19 cellular contexts compared by ENCODE assay signal in the genomic region with DNA sequence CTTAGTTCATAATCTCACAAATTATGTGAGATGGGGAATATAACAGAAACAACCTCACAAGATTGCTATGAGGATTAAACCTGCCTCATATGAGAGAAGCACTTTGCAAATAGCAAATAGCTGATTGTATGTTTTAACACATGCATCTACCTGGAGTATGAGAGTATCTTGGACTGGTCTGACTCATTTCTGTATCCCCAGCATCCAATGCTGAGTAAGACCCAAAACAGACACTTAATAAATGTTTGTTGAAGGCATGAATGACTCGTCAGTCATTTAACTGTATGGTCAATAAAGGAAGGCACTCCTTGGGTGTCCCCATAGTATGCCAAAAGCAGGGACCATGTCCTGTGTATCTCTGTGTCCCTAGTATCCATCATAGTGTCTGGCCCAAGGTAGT.
DNase-seq lines count a peak whose midpoint lies in the region; ATAC-seq, FAIRE-seq and TF ChIP-seq lines count a peak whose summit lies in the region.
"Had no signal": no experiment of that assay in that cellular context is flagged by ENCODE, and none has a peak within 500 bp of the region (broad histone marks: within the 10 kb centered on the region; RNA-seq: fewer than 3 reads in every experiment).

No MANE protein-coding gene starts in this region.

- H3K27me3 ChIP-seq in astrocyte (ENCODE audit: insufficient read depth, low read length): no peaks in the 10 kb centered on the region

- H3K27me3 Mint-ChIP-seq in astrocyte (ENCODE audit: low read depth, unreplicated experiment): no peaks in the 10 kb centered on the region
- H3K27me3 Mint-ChIP-seq: CD4-positive, CD25-positive, alpha-beta regulatory T cell had no signal

- no peak overlapping the region for H3K4me3 Mint-ChIP-seq in astrocyte (ENCODE audit: unreplicated experiment)
- H3K4me3 Mint-ChIP-seq: CD4-positive, CD25-positive, alpha-beta regulatory T cell; H9 had no signal

- no peak overlapping the region for H2AFZ ChIP-seq in astrocyte (ENCODE audit: low read depth, low read length)
- H2AFZ ChIP-seq: PC-9 had no signal

- TF ChIP-seq CTCF in astrocyte (IDR thresholded peaks at IDR 0.05; ENCODE audit: insufficient read depth, low read depth, low read length) (no peak), GM13976 (IDR thresholded peaks at IDR 0.05; ENCODE audit: borderline replicate concordance, control extremely low read depth, extremely low read depth, insufficient read depth, missing control alignments) (no peak)

- no peaks in the 10 kb centered on the region for H3K4me1 ChIP-seq in astrocyte (ENCODE audit: insufficient read depth, low read length)

- in situ Hi-C loops in GM13976 (cut with MboI; ENCODE audit: low sequenced_read_pairs, unreplicated experiment): no loop called here

- no peaks in the 10 kb centered on the region for H3K9me3 ChIP-seq in astrocyte (ENCODE audit: insufficient read depth, low read depth, low read length)

- no peaks in the 10 kb centered on the region for H3K79me2 ChIP-seq in astrocyte (ENCODE audit: insufficient read depth, low read length)

- H3K4me3 ChIP-seq in astrocyte (ENCODE audit: insufficient read depth, low read depth, low read length): no peak overlapping the region
- H3K4me3 ChIP-seq: PC-9 had no signal

- no peak for DNase-seq in astrocyte (ENCODE audit: low read depth)
- DNase-seq in GM13976 (ENCODE audit: low spot score): no peak
- DNase-seq in T-helper 1 cell: no peak
- no peak for DNase-seq in NCI-H1930 (lab: John Stamatoyannopoulos, UW)
- DNase-seq: CD4-positive, CD25-positive, alpha-beta regulatory T cell; H9; MV-4-11; NCI-H1436; NCI-H2107; NCI-H345; NCI-H69; NK-92 treated with Interleukin-12 subunit alpha and Interleukin-12 subunit beta, amount 100 ng/mL, for 24 hours; PC-9; T-helper 9 cell had no signal

- H3K9ac ChIP-seq in astrocyte (ENCODE audit: low read length): no peak overlapping the region

- no peak overlapping the region for H3K4me2 ChIP-seq in astrocyte (ENCODE audit: low read length)
- H3K4me2 ChIP-seq: PC-9 had no signal

- ATAC-seq in GM18858 (IDR thresholded peaks at IDR 0.05; ENCODE audit: unreplicated experiment) (peak; percentile 69), HG02610 (IDR thresholded peaks at IDR 0.05; ENCODE audit: unreplicated experiment) (peak; percentile 68), HG03378 (IDR thresholded peaks at IDR 0.05; ENCODE audit: unreplicated experiment) (peak; percentile 78), GM19395 (IDR thresholded peaks at IDR 0.05; ENCODE audit: unreplicated experiment) (no peak)

- no peaks in the 10 kb centered on the region for H3K36me3 Mint-ChIP-seq in astrocyte (ENCODE audit: low read depth, unreplicated experiment)
- H3K36me3 Mint-ChIP-seq: CD4-positive, CD25-positive, alpha-beta regulatory T cell had no signal

- peak; percentile 86 for FAIRE-seq in astrocyte (lab: Jason Lieb, UNC)
- FAIRE-seq: HTR-8/SVneo had no signal

- peaks cover 1% of the 10 kb centered on the region for H3K9me3 Mint-ChIP-seq in astrocyte (ENCODE audit: unreplicated experiment)

- no peak overlapping the region for H3K27ac Mint-ChIP-seq in astrocyte (ENCODE audit: unreplicated experiment)
- H3K27ac Mint-ChIP-seq: CD4-positive, CD25-positive, alpha-beta regulatory T cell; H9 had no signal

- no peaks in the 10 kb centered on the region for H4K20me1 ChIP-seq in astrocyte (ENCODE audit: insufficient read depth, low read length)

- no peaks in the 10 kb centered on the region for H3K36me3 ChIP-seq in astrocyte (ENCODE audit: insufficient read depth, low read length)

- H3K4me1 Mint-ChIP-seq in astrocyte (ENCODE audit: low read depth, unreplicated experiment): no peaks in the 10 kb centered on the region
- H3K4me1 Mint-ChIP-seq: CD4-positive, CD25-positive, alpha-beta regulatory T cell; H9 had no signal

- H3K27ac ChIP-seq in astrocyte (ENCODE audit: low read depth, low read length): no peak overlapping the region
- H3K27ac ChIP-seq: PC-9 had no signal
